40 cellular contexts compared by ENCODE assay signal in the genomic region with DNA sequence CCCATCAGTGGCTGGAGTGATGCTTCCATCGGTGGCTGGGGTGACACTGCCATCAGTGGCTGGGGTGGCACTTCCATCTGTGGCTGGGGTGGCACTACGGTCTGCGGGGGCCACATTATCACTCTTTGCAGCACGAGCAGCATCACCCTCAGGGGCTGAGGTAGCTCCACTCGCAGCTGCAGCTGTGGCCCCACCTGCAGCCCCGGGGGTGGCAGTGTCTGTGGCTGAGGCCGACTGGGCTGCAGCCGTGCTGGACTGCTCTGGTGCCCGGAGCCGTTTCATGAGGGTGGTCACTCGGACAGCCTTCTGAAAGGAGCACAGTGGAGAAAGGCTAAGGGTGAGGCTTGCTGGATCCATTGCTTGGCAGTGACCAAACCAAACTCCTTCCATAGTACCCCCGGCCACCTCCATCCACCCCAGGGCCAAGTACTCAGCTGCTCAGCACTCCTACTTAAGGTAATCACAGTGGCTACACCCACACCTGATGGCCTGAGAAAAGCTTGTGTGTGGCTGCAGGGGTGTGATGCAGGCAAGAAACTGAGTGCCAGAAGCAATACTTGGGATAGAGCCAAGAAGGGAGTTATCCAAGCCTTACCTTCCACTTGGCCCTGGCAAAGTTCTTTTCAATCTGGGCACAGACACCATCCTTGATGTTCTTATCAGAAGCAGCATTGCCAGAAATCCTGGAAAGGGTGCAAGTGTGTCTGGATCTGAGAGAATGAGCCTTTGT. TPM values are rescaled to one million over a fixed set of nuclear protein-coding genes. Genes with fewer than 3 reads are reported as not detected.
"Had no signal": no experiment of that assay in that cellular context is flagged by ENCODE, and none has a peak within 500 bp of the region (broad histone marks: within the 10 kb centered on the region; RNA-seq: fewer than 3 reads in every experiment).

No MANE protein-coding gene starts in this region.

- H3K9me3 ChIP-seq: adrenal gland, ascending aorta, breast epithelium, colonic mucosa, esophagus squamous epithelium, gastroesophageal sphincter had no signal

- H3K4me3 ChIP-seq: adrenal gland, ascending aorta, breast epithelium, cardiac muscle cell, colonic mucosa, esophagus squamous epithelium, gastroesophageal sphincter had no signal

- H3K27me3 ChIP-seq: adrenal gland, ascending aorta, breast epithelium, colonic mucosa had no signal

- H3K36me3 Mint-ChIP-seq: activated CD8-positive, alpha-beta memory T cell treated with anti-CD3 and anti-CD28 coated beads, Interleukin-2, amount 10 ng/mL, durations not matched to agents 7 days and 5 days; activated naive CD4-positive, alpha-beta T cell treated with anti-CD3 and anti-CD28 coated beads, Interleukin-2, amount 50 U/mL, for 24 hours; brain; T-cell had no signal

- H3K27ac Mint-ChIP-seq: activated B cell treated with CpG ODN at 0.5 μM for 24 hours; activated CD8-positive, alpha-beta memory T cell treated with anti-CD3 and anti-CD28 coated beads, Interleukin-2, amount 10 ng/mL, durations not matched to agents 7 days and 5 days; activated CD8-positive, alpha-beta T cell treated with anti-CD3 and anti-CD28 coated beads for 36 hours; activated naive CD4-positive, alpha-beta T cell treated with anti-CD3 and anti-CD28 coated beads for 36 hours; activated naive CD4-positive, alpha-beta T cell treated with anti-CD3 and anti-CD28 coated beads, Interleukin-2, amount 50 U/mL, for 24 hours; activated naive CD8-positive, alpha-beta T cell treated with anti-CD3 and anti-CD28 coated beads for 36 hours; activated naive CD8-positive, alpha-beta T cell treated with anti-CD3 and anti-CD28 coated beads, Interleukin-2, amount 50 U/mL, for 24 hours; activated T-helper 1 cell treated with anti-CD3 and anti-CD28 coated beads, Interleukin-12 subunit alpha, Interleukin-12 subunit beta, Interleukin-2, Interleukin-4 antibody, amounts not matched to agents 30 ng/mL and 10 ng/mL and 1 ng/mL, durations not matched to agents 14 hours and 24 hours and 36 hours; activated T-helper 2 cell treated with anti-CD3 and anti-CD28 coated beads, Interferon-gamma antibody, Interleukin-2, Interleukin-4, amounts not matched to agents 10 μg/mL and 5 μg/mL and 100 μg/mL, durations not matched to agents 14 hours and 24 hours and 36 hours; T-cell; T-helper 1 cell treated with Interleukin-12 subunit alpha and Interleukin-12 subunit beta and Interleukin-4 antibody, amounts not matched to agents 30 μg/mL and 1 μg/mL, for 36 hours; T-helper 2 cell treated with Interferon-gamma antibody and Interleukin-4, amounts not matched to agents 5 μg/mL and 100 μg/mL, for 36 hours had no signal

- H3K27ac ChIP-seq: adrenal gland, ascending aorta, breast epithelium, cardiac muscle cell, colonic mucosa, epithelial cell of prostate, esophagus squamous epithelium, gastroesophageal sphincter, WERI-Rb-1 had no signal

- H3K36me3 ChIP-seq: adrenal gland, ascending aorta, breast epithelium, cardiac muscle cell, colonic mucosa, esophagus squamous epithelium, gastroesophageal sphincter had no signal

- H3K4me3 Mint-ChIP-seq: activated B cell treated with CpG ODN at 0.5 μM for 24 hours; activated CD8-positive, alpha-beta memory T cell treated with anti-CD3 and anti-CD28 coated beads, Interleukin-2, amount 10 ng/mL, durations not matched to agents 7 days and 5 days; activated CD8-positive, alpha-beta T cell treated with anti-CD3 and anti-CD28 coated beads for 36 hours; activated naive CD4-positive, alpha-beta T cell treated with anti-CD3 and anti-CD28 coated beads for 36 hours; activated naive CD4-positive, alpha-beta T cell treated with anti-CD3 and anti-CD28 coated beads, Interleukin-2, amount 50 U/mL, for 24 hours; activated naive CD8-positive, alpha-beta T cell treated with anti-CD3 and anti-CD28 coated beads for 36 hours; activated naive CD8-positive, alpha-beta T cell treated with anti-CD3 and anti-CD28 coated beads, Interleukin-2, amount 50 U/mL, for 24 hours; activated T-helper 1 cell treated with anti-CD3 and anti-CD28 coated beads, Interleukin-12 subunit alpha, Interleukin-12 subunit beta, Interleukin-2, Interleukin-4 antibody, amounts not matched to agents 30 ng/mL and 10 ng/mL and 1 ng/mL, durations not matched to agents 14 hours and 24 hours and 36 hours; brain; T-cell; T-helper 1 cell treated with Interleukin-12 subunit alpha and Interleukin-12 subunit beta and Interleukin-4 antibody, amounts not matched to agents 30 μg/mL and 1 μg/mL, for 36 hours; T-helper 2 cell treated with Interferon-gamma antibody and Interleukin-4, amounts not matched to agents 5 μg/mL and 100 μg/mL, for 36 hours had no signal

- DNase-seq: activated B cell treated with CpG ODN at 0.5 μM for 24 hours; activated CD4-positive, alpha-beta T cell treated with anti-CD3 and anti-CD28 coated beads for 48 hours; activated CD4-positive, alpha-beta T cell treated with anti-CD3 and anti-CD28 coated beads, Interleukin-2, amount 50 U/mL, for 1 hour; activated CD4-positive, alpha-beta T cell treated with anti-CD3 and anti-CD28 coated beads, Interleukin-2, amount 50 U/mL, for 48 hours; activated CD8-positive, alpha-beta memory T cell treated with anti-CD3 and anti-CD28 coated beads, Interleukin-2, amount 10 ng/mL, durations not matched to agents 7 days and 5 days; activated CD8-positive, alpha-beta memory T cell treated with anti-CD3 and anti-CD28 coated beads, Interleukin-2, amount 50 U/mL, for 4 hours; activated CD8-positive, alpha-beta T cell treated with anti-CD3 and anti-CD28 coated beads for 36 hours; activated effector memory CD4-positive, alpha-beta T cell treated with anti-CD3 and anti-CD28 coated beads, Interleukin-2, amount 50 U/mL, for 16 hours; activated naive CD4-positive, alpha-beta T cell treated with anti-CD3 and anti-CD28 coated beads for 36 hours; activated naive CD8-positive, alpha-beta T cell treated with anti-CD3 and anti-CD28 coated beads for 36 hours; activated naive CD8-positive, alpha-beta T cell treated with anti-CD3 and anti-CD28 coated beads, Interleukin-2, amount 50 U/mL, for 24 hours; activated T-cell treated with anti-CD3 and anti-CD28 coated beads, Interleukin-2, amount 50 U/mL, for 1 hour; activated T-cell treated with anti-CD3 and anti-CD28 coated beads, Interleukin-2, amount 50 U/mL, for 48 hours; adrenal gland; central memory CD4-positive, alpha-beta T cell; cerebellar nuclear complex; colonic mucosa; effector CD8-positive, alpha-beta T cell; esophagus squamous epithelium; foreskin melanocyte; T-cell; T1000; WERI-Rb-1 had no signal

- ATAC-seq: activated CD4-positive, CD25-positive, alpha-beta regulatory T cell treated with anti-CD3 and anti-CD28 coated beads, Interleukin-2, amount 50 U/mL, for 24 hours; activated CD8-positive, alpha-beta memory T cell treated with anti-CD3 and anti-CD28 coated beads, Interleukin-2, amount 10 ng/mL, durations not matched to agents 7 days and 5 days; activated CD8-positive, alpha-beta T cell treated with anti-CD3 and anti-CD28 coated beads for 36 hours; activated naive CD8-positive, alpha-beta T cell treated with anti-CD3 and anti-CD28 coated beads, Interleukin-2, amount 50 U/mL, for 24 hours; gastroesophageal sphincter; T-cell had no signal

RNA-seq across cellular contexts. Expression of a gene that starts 3.4 kb away (rescaled TPM):
- total RNA-seq: ascending aorta had no signal

RNA-seq across cellular contexts. Expression of a gene that starts 10.0 kb away (rescaled TPM):
- total RNA-seq: activated B cell treated with CpG ODN at 0.5 μM for 24 hours; activated CD8-positive, alpha-beta memory T cell treated with anti-CD3 and anti-CD28 coated beads, Interleukin-2, amount 10 ng/mL, durations not matched to agents 7 days and 5 days; ascending aorta; dermis microvascular lymphatic vessel endothelial cell; endothelial cell of umbilical vein; fibroblast of lung; fibroblast of villous mesenchyme; gastroesophageal sphincter; glomerular endothelial cell had no signal

RNA-seq across cellular contexts. Expression of a gene that starts 43.9 kb away (rescaled TPM):
- total RNA-seq: ascending aorta had no signal

RNA-seq across cellular contexts. Expression of a gene that starts 56.7 kb away (rescaled TPM):
- total RNA-seq: ascending aorta had no signal
